Comparison of ENCODE assay signal across 11 cellular contexts in genomic region chr21:37565530-37566223, GRCh38.
DNase-seq lines count a peak whose midpoint lies in the region; ATAC-seq and TF ChIP-seq lines count a peak whose summit lies in the region.
"Had no signal": no experiment of that assay in that cellular context is flagged by ENCODE, and none has a peak within 500 bp of the region (broad histone marks: within the 10 kb centered on the region; RNA-seq: fewer than 3 reads in every experiment).

No MANE protein-coding gene starts in this region.

- H3K4me3 ChIP-seq in MM.1S (ENCODE audit: low read length), result no peak overlapping the region
- H3K4me3 ChIP-seq in cardiac fibroblast (replicated peaks in 1 of 2; ENCODE audit: low read depth in 2 of 2, low read length in 2 of 2), result no peak overlapping the region
- H3K4me3 ChIP-seq in skeletal muscle satellite cell (ENCODE audit: low read length), result peak overlapping the region; percentile 64

- H3K36me3 Mint-ChIP-seq in activated CD4-positive, alpha-beta memory T cell treated with anti-CD3 and anti-CD28 coated beads, Interleukin-2, amount 10 ng/mL, durations not matched to agents 7 days and 5 days (ENCODE audit: low read depth), result no peaks in the 10 kb centered on the region
- H3K36me3 Mint-ChIP-seq in activated CD4-positive, alpha-beta memory T cell treated with anti-CD3 and anti-CD28 coated beads for 36 hours, result no peaks in the 10 kb centered on the region

- no peaks in the 10 kb centered on the region for H4K20me1 ChIP-seq in MM.1S (ENCODE audit: insufficient read depth, low read length)

- peaks cover 4% of the 10 kb centered on the region for H3K27me3 Mint-ChIP-seq in activated CD4-positive, alpha-beta memory T cell treated with anti-CD3 and anti-CD28 coated beads, Interleukin-2, amount 10 ng/mL, durations not matched to agents 7 days and 5 days
- H3K27me3 Mint-ChIP-seq in activated CD4-positive, alpha-beta memory T cell treated with anti-CD3 and anti-CD28 coated beads for 36 hours, result no peaks in the 10 kb centered on the region

- H3K9me2 ChIP-seq in MM.1S (replicated peaks; ENCODE audit: insufficient read depth, low read length), result no peaks in the 10 kb centered on the region

- H3K4me1 ChIP-seq in MM.1S (ENCODE audit: low read length), result peaks cover 15% of the 10 kb centered on the region
- H3K4me1 ChIP-seq in skeletal muscle satellite cell (ENCODE audit: control insufficient read depth, insufficient read depth, low read length), result peaks cover 20% of the 10 kb centered on the region

- H3F3A ChIP-seq in MM.1S (ENCODE audit: insufficient read depth, low read length), result peaks cover 14% of the 10 kb centered on the region; the same call in 1 of the 2 replicates

- H3K79me2 ChIP-seq in MM.1S (ENCODE audit: low read length), result 0 out of 2 replicates have a peak, but pooled peaks cover 6% of the 10 kb centered on the region

- H3K4me1 Mint-ChIP-seq in activated CD4-positive, alpha-beta memory T cell treated with anti-CD3 and anti-CD28 coated beads, Interleukin-2, amount 10 ng/mL, durations not matched to agents 7 days and 5 days, result peaks cover 24% of the 10 kb centered on the region
- H3K4me1 Mint-ChIP-seq in activated CD4-positive, alpha-beta memory T cell treated with anti-CD3 and anti-CD28 coated beads for 36 hours (ENCODE audit: low read depth), result peaks cover 25% of the 10 kb centered on the region

- H3K36me3 ChIP-seq in MM.1S (replicated peaks; ENCODE audit: insufficient read depth, low read length) (no peaks in the 10 kb centered on the region), skeletal muscle satellite cell (ENCODE audit: insufficient read depth, low read length) (no peaks in the 10 kb centered on the region)
- H3K36me3 ChIP-seq: WERI-Rb-1 had no signal

- POLR2A ChIA-PET in activated CD4-positive, alpha-beta memory T cell treated with anti-CD3 and anti-CD28 coated beads, Interleukin-2, amount 10 ng/mL, durations not matched to agents 7 days and 5 days (lab: Charles Lee), result no interaction called here
- POLR2A ChIA-PET in activated CD4-positive, alpha-beta memory T cell treated with anti-CD3 and anti-CD28 coated beads for 36 hours (lab: Charles Lee), result no interaction called here

- H3K9me3 Mint-ChIP-seq in activated CD4-positive, alpha-beta memory T cell treated with anti-CD3 and anti-CD28 coated beads, Interleukin-2, amount 10 ng/mL, durations not matched to agents 7 days and 5 days, result no peaks in the 10 kb centered on the region
- H3K9me3 Mint-ChIP-seq in activated CD4-positive, alpha-beta memory T cell treated with anti-CD3 and anti-CD28 coated beads for 36 hours, result no peaks in the 10 kb centered on the region

- H3K27me3 ChIP-seq in MM.1S (replicated peaks; ENCODE audit: insufficient read depth, low read length), result no peaks in the 10 kb centered on the region
- H3K27me3 ChIP-seq in skeletal muscle satellite cell (ENCODE audit: control insufficient read depth, insufficient read depth, low read length), result no peaks in the 10 kb centered on the region

- CTCF ChIA-PET in activated CD4-positive, alpha-beta memory T cell treated with anti-CD3 and anti-CD28 coated beads, Interleukin-2, amount 10 ng/mL, durations not matched to agents 7 days and 5 days (lab: Charles Lee), result no interaction called here
- CTCF ChIA-PET in activated CD4-positive, alpha-beta memory T cell treated with anti-CD3 and anti-CD28 coated beads for 36 hours (lab: Charles Lee), result interaction anchor here (0.6 to 0.7 kb wide), 3 partner anchors 194 to 378 kb away, joined by 3 to 7 read pairs (median 4); no protein-coding TSS in a partner anchor

- peak overlapping the region; percentile 88; the same call in 1 of the 2 replicates for H3K4me2 ChIP-seq in MM.1S (ENCODE audit: low read depth, low read length)
- H3K4me2 ChIP-seq in skeletal muscle satellite cell (ENCODE audit: low read length), result peak overlapping the region; percentile 98

- no peak for DNase-seq in activated CD4-positive, alpha-beta memory T cell treated with anti-CD3 and anti-CD28 coated beads, Interleukin-2, amount 10 ng/mL, durations not matched to agents 7 days and 5 days
- no peak for DNase-seq in activated CD4-positive, alpha-beta memory T cell treated with anti-CD3 and anti-CD28 coated beads for 36 hours
- DNase-seq in MM.1S, result peak; percentile 21
- peak; percentile 15 to 21 for DNase-seq in cardiac fibroblast (ENCODE audit: low read depth in 2 of 2)
- no peak for DNase-seq in stimulated activated CD4-positive, alpha-beta T cell treated with anti-CD3 and anti-CD28 coated beads, Interleukin-4, amount 100 ng/mL, for 24 hours
- DNase-seq: effector CD4-positive, alpha-beta T cell; nephron progenitor cell; WERI-Rb-1 had no signal

- intact Hi-C loops in activated CD4-positive, alpha-beta memory T cell treated with anti-CD3 and anti-CD28 coated beads for 36 hours (cut with micrococcal nuclease), result loop anchor here (2.0 to 10.0 kb wide), 4 partner anchors 199 to 1779 kb away; partner anchors contain the start of genes DOP1B, DYRK1A and HMGN1

- 0 out of 2 replicates have a peak overlapping the region, but pooled peaks have one; percentile 9 for H2AFZ ChIP-seq in MM.1S (ENCODE audit: low read length)

- no peak overlapping the region for H3K27ac ChIP-seq in MM.1S (ENCODE audit: low read length)

- ATAC-seq in GM19455 (IDR thresholded peaks at IDR 0.05; ENCODE audit: unreplicated experiment) (no peak), GM21737 (IDR thresholded peaks at IDR 0.05; ENCODE audit: unreplicated experiment) (no peak)

- no peak overlapping the region for H3K9ac ChIP-seq in MM.1S (ENCODE audit: low read length)
- H3K9ac ChIP-seq in skeletal muscle satellite cell (ENCODE audit: low read depth, low read length), result peak overlapping the region; percentile 61

- H3K27ac Mint-ChIP-seq in activated CD4-positive, alpha-beta memory T cell treated with anti-CD3 and anti-CD28 coated beads, Interleukin-2, amount 10 ng/mL, durations not matched to agents 7 days and 5 days, result peak overlapping the region; percentile 99
- H3K27ac Mint-ChIP-seq in activated CD4-positive, alpha-beta memory T cell treated with anti-CD3 and anti-CD28 coated beads for 36 hours, result no peak overlapping the region
- H3K27ac Mint-ChIP-seq: nephron progenitor cell had no signal

- no peaks in the 10 kb centered on the region for H3K9me3 ChIP-seq in MM.1S (replicated peaks; ENCODE audit: insufficient read depth, low read length)
- no peaks in the 10 kb centered on the region for H3K9me3 ChIP-seq in skeletal muscle satellite cell (replicated peaks; ENCODE audit: low read length)

- no peak overlapping the region for H3K4me3 Mint-ChIP-seq in activated CD4-positive, alpha-beta memory T cell treated with anti-CD3 and anti-CD28 coated beads, Interleukin-2, amount 10 ng/mL, durations not matched to agents 7 days and 5 days
- H3K4me3 Mint-ChIP-seq in activated CD4-positive, alpha-beta memory T cell treated with anti-CD3 and anti-CD28 coated beads for 36 hours, result no peak overlapping the region

- no peak for TF ChIP-seq CTCF in MM.1S (IDR thresholded peaks at IDR 0.05; ENCODE audit: low read length)
- TF ChIP-seq CTCF in cardiac fibroblast (IDR thresholded peaks at IDR 0.05; ENCODE audit: low read depth, low read length), result no peak

Comparison
In these comparisons a context has a peak if more than half of its experiments do, and no peak if none do; other contexts are left out.
1. DNase-seq: peak in MM.1S (single experiment) and cardiac fibroblast (2 of 2); none in activated CD4-positive, alpha-beta memory T cell treated with anti-CD3 and anti-CD28 coated beads, Interleukin-2, amount 10 ng/mL, durations not matched to agents 7 days and 5 days (single experiment), activated CD4-positive, alpha-beta memory T cell treated with anti-CD3 and anti-CD28 coated beads for 36 hours (single experiment) and stimulated activated CD4-positive, alpha-beta T cell treated with anti-CD3 and anti-CD28 coated beads, Interleukin-4, amount 100 ng/mL, for 24 hours (single experiment).